In genomic region chr5:143068712-143069111, GRCh38 we compare ENCODE assay signal across 32 cellular contexts.
"Had no signal": no experiment of that assay in that cellular context is flagged by ENCODE, and none has a peak within 500 bp of the region (broad histone marks: within the 10 kb centered on the region; RNA-seq: fewer than 3 reads in every experiment).

No MANE protein-coding gene starts in this region.

- H3K27me3 ChIP-seq: breast epithelium, esophagus muscularis mucosa, heart right ventricle, left lung, pancreas, transverse colon had no signal

- H3K4me3 ChIP-seq: breast epithelium, esophagus muscularis mucosa, heart right ventricle, left lung, lung, mucosa of descending colon, pancreas, prostate gland, transverse colon had no signal

- H3K4me3 Mint-ChIP-seq: activated CD4-positive, alpha-beta memory T cell treated with anti-CD3 and anti-CD28 coated beads, Interleukin-2, amount 10 ng/mL, durations not matched to agents 7 days and 5 days; activated CD4-positive, alpha-beta T cell treated with anti-CD3 and anti-CD28 coated beads, Interleukin-2, amount 10 ng/mL, durations not matched to agents 7 days and 5 days; activated naive CD4-positive, alpha-beta T cell treated with anti-CD3 and anti-CD28 coated beads for 36 hours; activated naive CD8-positive, alpha-beta T cell treated with anti-CD3 and anti-CD28 coated beads, Interleukin-2, amount 10 ng/mL, durations not matched to agents 7 days and 5 days; endodermal cell; neural crest cell; stimulated activated naive B cell treated with anti-CD40 and anti-IgM and Interleukin-4, amounts not matched to agents 10 μg/mL and 1 μg/mL and 100 μg/mL, for 72 hours; T-helper 17 cell had no signal

- H3K27me3 Mint-ChIP-seq: activated CD4-positive, alpha-beta memory T cell treated with anti-CD3 and anti-CD28 coated beads, Interleukin-2, amount 10 ng/mL, durations not matched to agents 7 days and 5 days; activated CD4-positive, alpha-beta T cell treated with anti-CD3 and anti-CD28 coated beads, Interleukin-2, amount 10 ng/mL, durations not matched to agents 7 days and 5 days; activated naive CD8-positive, alpha-beta T cell treated with anti-CD3 and anti-CD28 coated beads, Interleukin-2, amount 10 ng/mL, durations not matched to agents 7 days and 5 days; stimulated activated naive B cell treated with anti-CD40 and anti-IgM and Interleukin-4, amounts not matched to agents 10 μg/mL and 1 μg/mL and 100 μg/mL, for 72 hours; T-helper 17 cell had no signal

- DNase-seq: activated CD4-positive, alpha-beta memory T cell treated with anti-CD3 and anti-CD28 coated beads, Interleukin-2, amount 10 ng/mL, durations not matched to agents 7 days and 5 days; activated CD4-positive, alpha-beta T cell treated with anti-CD3 and anti-CD28 coated beads for 1 hour; activated CD4-positive, alpha-beta T cell treated with anti-CD3 and anti-CD28 coated beads, Interleukin-2, amount 10 ng/mL, durations not matched to agents 7 days and 5 days; activated effector memory CD4-positive, alpha-beta T cell treated with anti-CD3 and anti-CD28 coated beads, Interleukin-2, amount 50 U/mL, for 16 hours; activated naive CD4-positive, alpha-beta T cell treated with anti-CD3 and anti-CD28 coated beads for 36 hours; activated naive CD8-positive, alpha-beta T cell treated with anti-CD3 and anti-CD28 coated beads, Interleukin-2, amount 10 ng/mL, durations not matched to agents 7 days and 5 days; activated T-cell treated with anti-CD3 and anti-CD28 coated beads for 4 hours; activated T-cell treated with anti-CD3 and anti-CD28 coated beads, Interleukin-2, amount 50 U/mL, for 72 hours; amygdala; central memory CD4-positive, alpha-beta T cell; endodermal cell; foreskin melanocyte; heart right ventricle; left lung; mucosa of descending colon; nucleus accumbens; pancreas; retina; small intestine; stimulated activated CD4-positive, alpha-beta T cell treated with anti-CD3 and anti-CD28 coated beads, Interleukin-1b, Interleukin-23, amount 100 ng/mL, for 48 hours; stimulated activated CD4-positive, alpha-beta T cell treated with anti-CD3 and anti-CD28 coated beads, Interleukin-4, amount 100 ng/mL, for 4 hours; stimulated activated CD8-positive, alpha-beta memory T cell treated with anti-CD3 and anti-CD28 coated beads, Interleukin-4, amount 100 ng/mL, for 48 hours; stimulated activated naive B cell treated with anti-CD40 and anti-IgM and Interleukin-4, amounts not matched to agents 10 μg/mL and 1 μg/mL and 100 μg/mL, for 72 hours; T-helper 17 cell; T1000; transverse colon had no signal

- H3K36me3 ChIP-seq: breast epithelium, pancreas, prostate gland, transverse colon had no signal

- H3K27ac ChIP-seq: breast epithelium, esophagus muscularis mucosa, heart right ventricle, left lung, pancreas, prostate gland, transverse colon had no signal

- H3K27ac Mint-ChIP-seq: activated CD4-positive, alpha-beta memory T cell treated with anti-CD3 and anti-CD28 coated beads, Interleukin-2, amount 10 ng/mL, durations not matched to agents 7 days and 5 days; activated CD4-positive, alpha-beta T cell treated with anti-CD3 and anti-CD28 coated beads, Interleukin-2, amount 10 ng/mL, durations not matched to agents 7 days and 5 days; activated naive CD4-positive, alpha-beta T cell treated with anti-CD3 and anti-CD28 coated beads for 36 hours; activated naive CD8-positive, alpha-beta T cell treated with anti-CD3 and anti-CD28 coated beads, Interleukin-2, amount 10 ng/mL, durations not matched to agents 7 days and 5 days; activated T-cell treated with anti-CD3 and anti-CD28 coated beads, Interleukin-2, amount 50 U/mL, for 72 hours; endodermal cell; T-helper 17 cell had no signal

- H3K4me1 ChIP-seq: pancreas, prostate gland had no signal

- ATAC-seq: activated T-cell treated with anti-CD3 and anti-CD28 coated beads, Interleukin-2, amount 50 U/mL, for 72 hours; heart right ventricle; left lung; mucosa of descending colon; pancreas; sciatic nerve; stimulated activated naive B cell treated with anti-CD40 and anti-IgM and Interleukin-4, amounts not matched to agents 10 μg/mL and 1 μg/mL and 100 μg/mL, for 72 hours; T-helper 17 cell had no signal

- H3K9me3 ChIP-seq: breast epithelium, pancreas, prostate gland, transverse colon had no signal
